Comparison of ENCODE assay signal across 1 cellular context in the genomic region with DNA sequence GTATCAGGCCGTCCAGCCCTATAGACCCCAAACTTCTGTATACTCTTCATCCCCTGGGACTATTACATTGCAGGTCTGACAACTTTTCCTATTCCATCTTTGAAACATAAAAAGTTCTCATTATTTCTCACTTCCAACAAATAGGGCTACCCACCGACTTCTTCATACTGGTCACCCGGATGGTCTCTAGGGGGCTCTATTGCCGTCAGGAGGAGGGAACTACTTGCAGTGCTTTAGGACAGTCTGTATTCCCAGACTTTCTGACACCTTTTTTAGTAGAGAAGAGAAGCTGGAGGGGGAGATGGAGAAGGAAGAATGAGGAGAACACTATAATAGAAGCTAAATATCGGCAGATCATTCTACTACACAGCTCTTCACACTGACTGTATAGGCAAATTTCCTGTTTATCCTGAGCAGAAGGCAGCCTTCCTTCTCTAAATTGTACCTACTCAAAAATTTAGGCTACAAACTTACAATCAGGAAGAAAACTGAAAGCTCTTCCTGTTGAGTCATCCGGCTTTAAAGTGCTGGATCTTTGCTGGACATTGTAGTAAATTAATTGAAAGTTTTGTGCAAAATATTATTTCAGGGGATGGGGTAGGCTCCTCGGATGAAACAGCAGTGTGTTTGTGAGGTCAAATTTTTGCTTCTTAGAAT.
TF ChIP-seq lines count a peak whose summit lies in the region.

No MANE protein-coding gene starts in this region.

TF ChIP-seq in H1, 55 proteins besides CTCF, POLR2A, EP300 and RAD21 (continued from another document):
- TF ChIP-seq, protein P1, sequence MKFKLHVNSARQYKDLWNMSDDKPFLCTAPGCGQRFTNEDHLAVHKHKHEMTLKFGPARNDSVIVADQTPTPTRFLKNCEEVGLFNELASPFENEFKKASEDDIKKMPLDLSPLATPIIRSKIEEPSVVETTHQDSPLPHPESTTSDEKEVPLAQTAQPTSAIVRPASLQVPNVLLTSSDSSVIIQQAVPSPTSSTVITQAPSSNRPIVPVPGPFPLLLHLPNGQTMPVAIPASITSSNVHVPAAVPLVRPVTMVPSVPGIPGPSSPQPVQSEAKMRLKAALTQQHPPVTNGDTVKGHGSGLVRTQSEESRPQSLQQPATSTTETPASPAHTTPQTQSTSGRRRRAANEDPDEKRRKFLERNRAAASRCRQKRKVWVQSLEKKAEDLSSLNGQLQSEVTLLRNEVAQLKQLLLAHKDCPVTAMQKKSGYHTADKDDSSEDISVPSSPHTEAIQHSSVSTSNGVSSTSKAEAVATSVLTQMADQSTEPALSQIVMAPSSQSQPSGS (IDR thresholded peaks at IDR 0.05; ENCODE audit: low read length), result no peak
- TF ChIP-seq ZNF274 (IDR thresholded peaks at IDR 0.05; ENCODE audit: borderline replicate concordance, extremely low read depth, low read length), result no peak
- TF ChIP-seq TAF7 (optimal IDR thresholded peaks at IDR 0.05; ENCODE audit: borderline replicate concordance, low read depth, low read length), result no peak
- TF ChIP-seq RBBP5 (IDR thresholded peaks at IDR 0.05; ENCODE audit: borderline replicate concordance, low read depth, low read length), result no peak
- TF ChIP-seq SIRT6 (IDR thresholded peaks at IDR 0.05; ENCODE audit: low read length), result no peak
- TF ChIP-seq CBX5 (IDR thresholded peaks at IDR 0.05; ENCODE audit: low read depth, low read length), result no peak
- TF ChIP-seq CEBPB (IDR thresholded peaks at IDR 0.05; ENCODE audit: low read depth, low read length), result no peak
- no peak for TF ChIP-seq JUND (IDR thresholded peaks at IDR 0.05; ENCODE audit: low read length)
- no peak for TF ChIP-seq CBX8 (IDR thresholded peaks at IDR 0.05; ENCODE audit: borderline replicate concordance, low read depth, low read length)
- TF ChIP-seq MAFK (IDR thresholded peaks at IDR 0.05; ENCODE audit: low read depth, low read length), result no peak
- TF ChIP-seq PHF8 (conservative IDR thresholded peaks at IDR 0.05; ENCODE audit: low read depth, low read length), result no peak
- TF ChIP-seq KDM1A (IDR thresholded peaks at IDR 0.05; ENCODE audit: borderline replicate concordance, low read length), result no peak
- no peak for TF ChIP-seq SIN3A (conservative IDR thresholded peaks at IDR 0.05 in 1 of 2, IDR thresholded peaks at IDR 0.05 in 1 of 2; ENCODE audit: low read depth in 1 of 2, low read length in 2 of 2)
- no peak for TF ChIP-seq KDM5A (IDR thresholded peaks at IDR 0.05; ENCODE audit: low read length)
